In the genomic region with DNA sequence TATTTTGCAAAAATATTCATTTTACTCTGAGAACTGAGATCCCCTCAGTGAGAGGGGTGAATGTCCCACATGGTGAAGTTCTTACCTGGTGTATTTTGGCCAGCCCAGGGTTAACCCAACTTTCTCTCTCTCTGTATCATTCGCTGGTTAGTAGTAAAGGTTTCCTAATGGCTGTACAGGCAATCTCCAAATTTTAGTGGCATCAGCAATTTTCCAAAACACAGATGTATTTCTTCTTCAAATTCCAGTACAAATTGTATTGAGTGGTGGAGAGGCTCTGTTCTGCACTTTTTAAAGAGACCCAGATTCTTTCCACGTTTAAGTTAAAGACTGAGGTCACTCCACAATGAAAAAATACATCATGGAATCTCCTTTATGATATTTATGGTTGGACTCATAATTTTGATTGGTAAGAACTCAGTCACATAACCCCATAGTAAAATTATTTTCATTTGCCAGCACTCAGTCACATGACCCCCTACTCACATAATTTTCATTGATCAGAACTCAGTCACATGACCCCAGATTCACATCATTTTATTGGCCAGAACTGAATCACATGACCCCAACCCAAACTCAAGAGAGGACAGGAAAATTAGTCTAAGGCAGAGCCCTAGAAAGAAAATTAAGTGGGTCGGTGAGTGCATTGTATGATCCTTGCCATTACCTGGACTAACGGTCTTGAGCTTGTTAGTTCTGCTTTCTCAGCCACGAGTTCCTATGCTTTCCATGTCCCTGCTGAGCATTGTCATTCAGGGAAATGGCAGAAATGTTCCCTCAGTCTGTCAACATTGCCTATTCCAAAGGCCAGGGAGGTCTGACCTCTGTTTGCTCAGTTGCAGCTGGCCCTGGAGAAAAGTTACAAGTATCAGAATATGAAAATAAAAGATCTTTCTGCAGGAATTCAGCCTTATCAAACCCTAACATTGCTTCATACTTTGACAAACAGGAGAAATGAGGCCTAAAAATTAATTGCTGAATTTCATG, we compare ENCODE assay signal across 25 cellular contexts.
DNase-seq lines count a peak whose midpoint lies in the region; ATAC-seq, FAIRE-seq and TF ChIP-seq lines count a peak whose summit lies in the region.
"Had no signal": no experiment of that assay in that cellular context is flagged by ENCODE, and none has a peak within 500 bp of the region (broad histone marks: within the 10 kb centered on the region; RNA-seq: fewer than 3 reads in every experiment).

No MANE protein-coding gene starts in this region.

- H3K4me2 ChIP-seq in A549 (no peak overlapping the region), K562 (ENCODE audit: insufficient read depth, low read length) (no peak overlapping the region), PC-9 (no peak overlapping the region)
- H3K4me2 ChIP-seq: BLaER1 treated with 17β-estradiol and CSF1 and Interleukin-3, amounts not matched to agents 10 nM and 100 nM had no signal

- TF ChIP-seq POLR2A in A549 (IDR thresholded peaks at IDR 0.05; ENCODE audit: low read length) (no peak), K562 (conservative IDR thresholded peaks at IDR 0.05) (no peak), right lobe of liver (IDR thresholded peaks at IDR 0.05) (no peak)

- DNase-seq in A549 (ENCODE audit: low read depth in 1 of 2, low spot score in 1 of 2) (no peak), K562 (ENCODE audit: extremely low read depth in 1 of 4, low spot score in 3 of 4) (no peak), left lobe of liver (ENCODE audit: low spot score) (no peak), right lobe of liver (no peak), PC-9 (no peak), GM19239 (ENCODE audit: insufficient read length, low spot score) (no peak), T-helper 9 cell (no peak)
- DNase-seq: ACHN; AML-193; BE2C; CD4-positive, alpha-beta T cell; CD8-positive, alpha-beta memory T cell; DMS 273 treated with DMSO at 0.1 percent for 48 hours; DMS79; EL; GDM1; GM23248; H9 had no signal

- WGBS in A549 (ENCODE audit: missing lambda C conversion rate), result under 1% methylated on average over 5 of the region's 5 CpGs
- 0% methylated on average over 5 of the region's 5 CpGs for WGBS in K562 (ENCODE audit: insufficient coverage, low coverage, missing lambda C conversion rate)
- 40% methylated on average over 5 of the region's 5 CpGs for WGBS in right lobe of liver (ENCODE audit: insufficient coverage, low coverage, low lambda C conversion rate, missing lambda C conversion rate)

- H3K4me1 ChIP-seq in A549 (no peaks in the 10 kb centered on the region), K562 (replicated peaks in 1 of 2; ENCODE audit: control insufficient read depth in 2 of 2, insufficient read depth in 2 of 2, low read length in 2 of 2) (no peaks in the 10 kb centered on the region), right lobe of liver (peaks cover 0 to 14% (median 4%) of the 10 kb centered on the region in 4 donors), PC-9 (replicated peaks; ENCODE audit: insufficient read depth) (no peaks in the 10 kb centered on the region)
- H3K4me1 ChIP-seq: BE2C; BLaER1 treated with 17β-estradiol and CSF1 and Interleukin-3, amounts not matched to agents 10 nM and 100 nM had no signal

- no peaks in the 10 kb centered on the region for H3F3A ChIP-seq in PC-9 (ENCODE audit: insufficient read depth, low read depth)

- H2AFZ ChIP-seq in K562 (ENCODE audit: low read depth, low read length) (no peak overlapping the region), PC-9 (no peak overlapping the region)
- H2AFZ ChIP-seq: GM23248 had no signal

- POLR2A ChIA-PET in A549 (lab: Yijun Ruan, JAX), result no interaction called here
- POLR2A ChIA-PET in K562 (lab: Yijun Ruan, JAX), result no interaction called here
- POLR2A ChIA-PET in PC-9 (lab: Charles Lee; ENCODE audit: unreplicated experiment), result no interaction called here

- TF ChIP-seq RAD21 in A549 (conservative IDR thresholded peaks at IDR 0.05 in 1 of 2, IDR thresholded peaks at IDR 0.05 in 1 of 2) (no peak), K562 (CRISPR knock-in tag; conservative IDR thresholded peaks at IDR 0.05 in 1 of 2, IDR thresholded peaks at IDR 0.05 in 1 of 2) (no peak)

- intact Hi-C loops in K562 (cut with micrococcal nuclease) (no loop called here), right lobe of liver (cut with DNase I) (no loop called here), PC-9 (cut with micrococcal nuclease; ENCODE audit: unreplicated experiment) (no loop called here)

- H3K27ac ChIP-seq in A549, result no peak overlapping the region
- no peak overlapping the region for H3K27ac ChIP-seq in K562 (ENCODE audit: extremely low read depth, low read depth, low read length)
- peak overlapping the region; percentile 19 to 29 (median 27) for H3K27ac ChIP-seq in right lobe of liver
- no peak overlapping the region for H3K27ac ChIP-seq in PC-9
- H3K27ac ChIP-seq: 22Rv1; BLaER1 treated with 17β-estradiol and CSF1 and Interleukin-3, amounts not matched to agents 10 nM and 100 nM; GM23248 had no signal

- ATAC-seq in A549 (no peak), K562 (no peak), left lobe of liver (peak; percentile 97), right lobe of liver (peak; percentile 94 to 97 (median 96)), HG02610 (IDR thresholded peaks at IDR 0.05; ENCODE audit: unreplicated experiment) (no peak)
- ATAC-seq: GM12878, HCT116 had no signal

- in situ Hi-C loops in K562 (cut with MboI), result no loop called here

- no peaks in the 10 kb centered on the region for H3K79me2 ChIP-seq in K562 (ENCODE audit: control insufficient read depth, insufficient read depth, low read length)
- no peaks in the 10 kb centered on the region for H3K79me2 ChIP-seq in PC-9 (ENCODE audit: low read depth)

- no peaks in the 10 kb centered on the region for H3K36me3 ChIP-seq in K562 (ENCODE audit: control insufficient read depth, insufficient read depth, low read length)
- no peaks in the 10 kb centered on the region for H3K36me3 ChIP-seq in right lobe of liver
- H3K36me3 ChIP-seq in PC-9 (ENCODE audit: low read depth), result no peaks in the 10 kb centered on the region
- H3K36me3 ChIP-seq: BE2C; BLaER1 treated with 17β-estradiol and CSF1 and Interleukin-3, amounts not matched to agents 10 nM and 100 nM had no signal

- no peak for TF ChIP-seq EP300 in A549 (IDR thresholded peaks at IDR 0.05)
- TF ChIP-seq EP300 in K562 (IDR thresholded peaks at IDR 0.05; ENCODE audit: low read length), result no peak

- H3K9me3 ChIP-seq in A549 (no peaks in the 10 kb centered on the region), K562 (replicated peaks; ENCODE audit: control insufficient read depth, insufficient read depth, low read depth, low read length) (no peaks in the 10 kb centered on the region), right lobe of liver (no peaks in the 10 kb centered on the region), PC-9 (ENCODE audit: insufficient read depth, low read depth) (no peaks in the 10 kb centered on the region; the same call in 1 of the 2 replicates)
- H3K9me3 ChIP-seq: BE2C; BLaER1 treated with 17β-estradiol and CSF1 and Interleukin-3, amounts not matched to agents 10 nM and 100 nM had no signal

- TF ChIP-seq CTCF in A549 (IDR thresholded peaks at IDR 0.05) (no peak), K562 (IDR thresholded peaks at IDR 0.05 in 2 of 3, conservative IDR thresholded peaks at IDR 0.05 in 1 of 3; ENCODE audit: insufficient read depth in 2 of 3, low read depth in 1 of 3, low read length in 3 of 3) (no peak), right lobe of liver (IDR thresholded peaks at IDR 0.05) (no peak), PC-9 (conservative IDR thresholded peaks at IDR 0.05) (no peak)

- no peaks in the 10 kb centered on the region for H3K27me3 ChIP-seq in K562 (ENCODE audit: control insufficient read depth in 2 of 2, insufficient read depth in 2 of 2, low read length in 2 of 2)
- no peaks in the 10 kb centered on the region for H3K27me3 ChIP-seq in right lobe of liver
- no peaks in the 10 kb centered on the region for H3K27me3 ChIP-seq in PC-9 (ENCODE audit: insufficient read depth, low read depth)
- H3K27me3 ChIP-seq: BE2C; BLaER1 treated with 17β-estradiol and CSF1 and Interleukin-3, amounts not matched to agents 10 nM and 100 nM had no signal

- CTCF ChIA-PET in A549 (lab: Yijun Ruan, JAX), result no interaction called here
- CTCF ChIA-PET in K562 (lab: Yijun Ruan, JAX; ENCODE audit: low intra/inter-chr PET ratio), result no interaction called here
- CTCF ChIA-PET in PC-9 (lab: Charles Lee), result no interaction called here

- no peaks in the 10 kb centered on the region for H4K20me1 ChIP-seq in K562 (replicated peaks; ENCODE audit: control insufficient read depth, insufficient read depth, low read length)
- no peaks in the 10 kb centered on the region for H4K20me1 ChIP-seq in PC-9 (ENCODE audit: insufficient read depth)
- H4K20me1 ChIP-seq: BLaER1 treated with 17β-estradiol and CSF1 and Interleukin-3, amounts not matched to agents 10 nM and 100 nM had no signal

- BruUV-seq in K562 (replicated peaks; lab: Mats Ljungman, UMichigan) (no TSS peak), PC-9 (replicated peaks; lab: Mats Ljungman, UMichigan) (no TSS peak)

- no peaks in the 10 kb centered on the region for H3K9me1 ChIP-seq in K562 (ENCODE audit: control insufficient read depth, insufficient read depth, low read length)

- FAIRE-seq in A549 (lab: Jason Lieb, UNC) (no peak), K562 (lab: Jason Lieb, UNC) (no peak), GM19239 (lab: Jason Lieb, UNC) (no peak)
- FAIRE-seq: A204.1, D721Med, GM12878 had no signal

- H3K9ac ChIP-seq in K562 (ENCODE audit: insufficient read depth in 1 of 2, low read depth in 2 of 2, low read length in 2 of 2), result no peak overlapping the region
- H3K9ac ChIP-seq: BLaER1 treated with 17β-estradiol and CSF1 and Interleukin-3, amounts not matched to agents 10 nM and 100 nM; GM23248 had no signal

- no peaks in the 10 kb centered on the region for H3K9me2 ChIP-seq in PC-9 (ENCODE audit: insufficient read depth)

- no peak overlapping the region for H3K4me3 ChIP-seq in A549
- no peak overlapping the region for H3K4me3 ChIP-seq in K562
- peak overlapping the region in 1 of 3 donors; percentile 10 for H3K4me3 ChIP-seq in right lobe of liver
- no peak overlapping the region for H3K4me3 ChIP-seq in PC-9
- H3K4me3 ChIP-seq: BLaER1 treated with 17β-estradiol and CSF1 and Interleukin-3, amounts not matched to agents 10 nM and 100 nM; GM12878; GM23248 had no signal

TF ChIP-seq in A549, 52 proteins besides CTCF, POLR2A, EP300 and RAD21 (continues in another document):
- TF ChIP-seq, protein P1, sequence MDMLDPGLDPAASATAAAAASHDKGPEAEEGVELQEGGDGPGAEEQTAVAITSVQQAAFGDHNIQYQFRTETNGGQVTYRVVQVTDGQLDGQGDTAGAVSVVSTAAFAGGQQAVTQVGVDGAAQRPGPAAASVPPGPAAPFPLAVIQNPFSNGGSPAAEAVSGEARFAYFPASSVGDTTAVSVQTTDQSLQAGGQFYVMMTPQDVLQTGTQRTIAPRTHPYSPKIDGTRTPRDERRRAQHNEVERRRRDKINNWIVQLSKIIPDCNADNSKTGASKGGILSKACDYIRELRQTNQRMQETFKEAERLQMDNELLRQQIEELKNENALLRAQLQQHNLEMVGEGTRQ (IDR thresholded peaks at IDR 0.05), result peak; percentile 44

Comparison
In these comparisons a context has a peak if more than half of its experiments do, and no peak if none do; other contexts are left out.
1. ATAC-seq: peak in left lobe of liver (single experiment) and right lobe of liver (4 of 4); none in A549 (0 of 2), K562 (single experiment) and HG02610 (single experiment).
2. H3K27ac ChIP-seq: peak in right lobe of liver (3 of 3); none in A549 (0 of 2), K562 (single experiment) and PC-9 (single experiment).